16 cellular contexts compared by ENCODE assay signal in genomic region chr14:93744176-93744575, GRCh38. TPM values are rescaled to one million over a fixed set of nuclear protein-coding genes. Genes with fewer than 3 reads are reported as not detected.
"Had no signal": no experiment of that assay in that cellular context is flagged by ENCODE, and none has a peak within 500 bp of the region (broad histone marks: within the 10 kb centered on the region; RNA-seq: fewer than 3 reads in every experiment).

No MANE protein-coding gene starts in this region.

- H3K36me3 ChIP-seq: lower lobe of right lung, thoracic aorta, upper lobe of right lung had no signal

- H3K4me3 ChIP-seq: hepatocyte, lower lobe of right lung, skin epidermis, thoracic aorta, upper lobe of right lung had no signal

- H3K9me3 ChIP-seq: lower lobe of right lung, thoracic aorta, upper lobe of right lung had no signal

- ATAC-seq: activated CD8-positive, alpha-beta T cell treated with anti-CD3 and anti-CD28 coated beads for 36 hours; activated T-helper 17 cell treated with anti-CD3 and anti-CD28 coated beads, Interleukin-2, amount 50 U/mL, for 72 hours; esophagus mucosa; lower lobe of right lung; natural killer cell treated with Interleukin-12 subunit alpha and Interleukin-12 subunit beta and Interleukin-15 and Interleukin-18, amount 100 ng/mL, for 72 hours; stimulated activated naive CD8-positive, alpha-beta T cell treated with anti-CD3 and anti-CD28 coated beads, Interleukin-15, Interleukin-2, amounts not matched to agents 100 U/mL and 50 U/mL, for 24 hours; upper lobe of right lung had no signal

- H3K4me1 ChIP-seq: lower lobe of right lung, upper lobe of right lung had no signal

- DNase-seq: activated CD4-positive, alpha-beta T cell treated with anti-CD3 and anti-CD28 coated beads, Interleukin-2, amount 10 ng/mL, durations not matched to agents 24 days and 14 days; activated CD8-positive, alpha-beta T cell treated with anti-CD3 and anti-CD28 coated beads for 36 hours; activated naive CD4-positive, alpha-beta T cell; activated naive CD8-positive, alpha-beta T cell treated with anti-CD3 and anti-CD28 coated beads for 36 hours; activated T-cell treated with anti-CD3 and anti-CD28 coated beads, Interleukin-2, amount 50 U/mL, for 1 hour; effector CD8-positive, alpha-beta T cell; lower lobe of right lung; stimulated activated naive CD8-positive, alpha-beta T cell treated with anti-CD3 and anti-CD28 coated beads, Interleukin-15, Interleukin-2, amounts not matched to agents 100 U/mL and 50 U/mL, for 24 hours; upper lobe of right lung had no signal

- H3K27me3 ChIP-seq: hepatocyte had no signal

- H3K27ac ChIP-seq: hepatocyte, lower lobe of right lung, skin epidermis, thoracic aorta, upper lobe of right lung had no signal

RNA-seq across cellular contexts. Expression of gene PRIMA1, which starts 44.1 kb away (rescaled TPM):
- total RNA-seq: activated CD4-positive, alpha-beta T cell treated with anti-CD3 and anti-CD28 coated beads, Interleukin-2, amount 10 ng/mL, durations not matched to agents 24 days and 14 days; activated CD8-positive, alpha-beta T cell treated with anti-CD3 and anti-CD28 coated beads for 36 hours; activated naive CD8-positive, alpha-beta T cell treated with anti-CD3 and anti-CD28 coated beads for 36 hours; activated T-helper 17 cell treated with anti-CD3 and anti-CD28 coated beads, Interleukin-2, amount 50 U/mL, for 72 hours; glomerular endothelial cell; natural killer cell treated with Interleukin-12 subunit alpha and Interleukin-12 subunit beta and Interleukin-15 and Interleukin-18, amount 100 ng/mL, for 72 hours had no signal
